28 cellular contexts compared by ENCODE assay signal in the genomic region with DNA sequence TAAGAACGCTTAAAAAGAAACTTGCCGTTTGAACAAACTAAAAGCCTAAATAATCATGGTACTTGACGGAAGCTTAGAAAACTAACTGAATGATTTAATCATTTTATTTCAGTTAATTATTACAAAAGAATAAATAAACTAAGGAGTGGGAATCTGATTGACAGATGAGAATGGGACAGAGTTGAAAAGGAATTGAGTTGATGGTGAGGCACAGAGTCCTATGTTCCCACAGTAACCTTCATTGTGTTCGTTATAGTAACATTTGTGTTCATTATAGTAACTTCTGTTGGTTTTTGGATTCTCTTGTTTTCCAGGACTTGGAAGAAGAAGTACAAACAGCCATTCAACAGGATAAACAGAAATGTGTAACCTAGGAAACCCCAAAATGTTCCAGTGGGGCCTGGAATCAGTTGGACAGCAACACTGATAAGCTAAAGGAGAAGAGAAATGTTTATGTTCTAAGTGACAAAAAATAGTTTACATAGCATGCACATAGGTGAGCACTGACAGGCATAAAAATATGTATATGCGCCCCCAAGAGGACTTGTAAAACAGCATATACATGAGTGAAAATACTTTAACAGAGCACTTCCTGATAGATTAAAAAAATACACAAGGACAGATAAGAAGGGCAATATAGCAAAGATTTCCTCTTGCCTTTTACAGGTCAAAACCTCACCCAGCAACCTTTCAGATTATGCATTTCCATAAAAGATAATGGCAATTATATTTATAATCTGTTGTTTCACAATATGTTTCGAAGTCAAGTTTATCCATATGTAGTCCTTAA.
DNase-seq lines count a peak whose midpoint lies in the region; ATAC-seq, FAIRE-seq and TF ChIP-seq lines count a peak whose summit lies in the region.
"Had no signal": no experiment of that assay in that cellular context is flagged by ENCODE, and none has a peak within 500 bp of the region (broad histone marks: within the 10 kb centered on the region; RNA-seq: fewer than 3 reads in every experiment).

No MANE protein-coding gene starts in this region.

- H3K36me3 Mint-ChIP-seq in astrocyte (ENCODE audit: low read depth, unreplicated experiment): no peaks in the 10 kb centered on the region

- H3K27ac ChIP-seq in A549 (no peak overlapping the region), astrocyte (ENCODE audit: low read depth, low read length) (no peak overlapping the region)
- H3K27ac ChIP-seq: BLaER1 treated with 17β-estradiol and CSF1 and Interleukin-3, amounts not matched to agents 10 nM and 100 nM had no signal

- H3K79me2 ChIP-seq in astrocyte (ENCODE audit: insufficient read depth, low read length): no peaks in the 10 kb centered on the region

- ATAC-seq in A549: no peak
- ATAC-seq in mucosa of descending colon: peak; percentile 91
- no peak for ATAC-seq in GM21825 (IDR thresholded peaks at IDR 0.05; ENCODE audit: unreplicated experiment)
- ATAC-seq: GM12878, HepG2, Panc1 had no signal

- H4K20me1 ChIP-seq in astrocyte (ENCODE audit: insufficient read depth, low read length): no peaks in the 10 kb centered on the region

- H3K9me3 ChIP-seq in A549 (no peaks in the 10 kb centered on the region), astrocyte (ENCODE audit: insufficient read depth, low read depth, low read length) (no peaks in the 10 kb centered on the region), mucosa of descending colon (no peaks in the 10 kb centered on the region)

- FAIRE-seq in A549 (lab: Jason Lieb, UNC) (peak; percentile 51), astrocyte (lab: Jason Lieb, UNC) (peak; percentile 82)
- FAIRE-seq: A204.1, GM12878, HepG2 had no signal

- no peak for TF ChIP-seq EP300 in A549 (IDR thresholded peaks at IDR 0.05)

- CTCF ChIA-PET in A549 (lab: Yijun Ruan, JAX): no interaction called here

- intact Hi-C loops in mucosa of descending colon (cut with DNase I, micrococcal nuclease): no loop called here

- no peak overlapping the region for H3K4me3 ChIP-seq in A549
- no peak overlapping the region for H3K4me3 ChIP-seq in astrocyte (ENCODE audit: insufficient read depth, low read depth, low read length)
- H3K4me3 ChIP-seq in mucosa of descending colon: no peak overlapping the region
- H3K4me3 ChIP-seq: BLaER1 treated with 17β-estradiol and CSF1 and Interleukin-3, amounts not matched to agents 10 nM and 100 nM; GM12878 had no signal

- no peaks in the 10 kb centered on the region for H3K9me3 Mint-ChIP-seq in astrocyte (ENCODE audit: unreplicated experiment)
- H3K9me3 Mint-ChIP-seq: CD4-positive, alpha-beta T cell had no signal

- H3K36me3 ChIP-seq in astrocyte (ENCODE audit: insufficient read depth, low read length): no peaks in the 10 kb centered on the region
- no peaks in the 10 kb centered on the region for H3K36me3 ChIP-seq in mucosa of descending colon (ENCODE audit: low read depth)
- H3K36me3 ChIP-seq: BLaER1 treated with 17β-estradiol and CSF1 and Interleukin-3, amounts not matched to agents 10 nM and 100 nM had no signal

- H3K9ac ChIP-seq in astrocyte (ENCODE audit: low read length): no peak overlapping the region
- H3K9ac ChIP-seq: BLaER1 treated with 17β-estradiol and CSF1 and Interleukin-3, amounts not matched to agents 10 nM and 100 nM had no signal

- H3K4me1 ChIP-seq in A549 (no peaks in the 10 kb centered on the region), astrocyte (ENCODE audit: insufficient read depth, low read length) (no peaks in the 10 kb centered on the region), mucosa of descending colon (ENCODE audit: low read depth) (no peaks in the 10 kb centered on the region)
- H3K4me1 ChIP-seq: BLaER1 treated with 17β-estradiol and CSF1 and Interleukin-3, amounts not matched to agents 10 nM and 100 nM had no signal

- no peak for TF ChIP-seq POLR2A in A549 (IDR thresholded peaks at IDR 0.05; ENCODE audit: low read length)

- no peak for DNase-seq in A549 (ENCODE audit: low read depth in 1 of 2, low spot score in 1 of 2)
- DNase-seq in astrocyte (ENCODE audit: low read depth): no peak
- DNase-seq in mucosa of descending colon: peak in 1 of 3 donors; percentile 5
- no peak for DNase-seq in SKM-1 (lab: John Stamatoyannopoulos, UW; ENCODE audit: unreplicated experiment)
- no peak for DNase-seq in NCI-H524 (lab: John Stamatoyannopoulos, UW)
- DNase-seq in NK-92 treated with Interleukin-12 subunit alpha and Interleukin-12 subunit beta, amount 100 ng/mL, for 24 hours (lab: John Stamatoyannopoulos, UW): no peak
- DNase-seq: AML-193; CD4-positive, alpha-beta T cell; DMS79; EL; GDM1; HCEC 1CT; Kasumi-1; MV-4-11; NCI-H1105; NCI-H1436 treated with DMSO at 0.1 percent for 48 hours; NCI-H187 treated with DMSO at 0.1 percent for 48 hours; NCI-H2107; NCI-H446; NCI-H526 treated with DMSO at 0.1 percent for 48 hours; SHP77 treated with DMSO at 0.1 percent for 48 hours had no signal

- no peak overlapping the region for H3K27ac Mint-ChIP-seq in astrocyte (ENCODE audit: unreplicated experiment)
- H3K27ac Mint-ChIP-seq: CD4-positive, alpha-beta T cell had no signal

- TF ChIP-seq CTCF in A549 (IDR thresholded peaks at IDR 0.05) (no peak), LNCAP (IDR thresholded peaks at IDR 0.05) (peak; percentile 14; the same call in 1 of the 2 replicates), astrocyte (IDR thresholded peaks at IDR 0.05; ENCODE audit: insufficient read depth, low read depth, low read length) (no peak), mucosa of descending colon (IDR thresholded peaks at IDR 0.05) (no peak)

- H3K4me2 ChIP-seq in A549 (no peak overlapping the region), astrocyte (ENCODE audit: low read length) (no peak overlapping the region)
- H3K4me2 ChIP-seq: BLaER1 treated with 17β-estradiol and CSF1 and Interleukin-3, amounts not matched to agents 10 nM and 100 nM had no signal

- H3K4me1 Mint-ChIP-seq in astrocyte (ENCODE audit: low read depth, unreplicated experiment): no peaks in the 10 kb centered on the region

- H3K27me3 Mint-ChIP-seq in astrocyte (ENCODE audit: low read depth, unreplicated experiment): no peaks in the 10 kb centered on the region
- H3K27me3 Mint-ChIP-seq: CD4-positive, alpha-beta T cell had no signal

- POLR2A ChIA-PET in A549 (lab: Yijun Ruan, JAX): no interaction called here

- H2AFZ ChIP-seq in astrocyte (ENCODE audit: low read depth, low read length): no peak overlapping the region

- WGBS in A549 (ENCODE audit: missing lambda C conversion rate): 14% methylated on average over 6 of the region's 6 CpGs

- no peak overlapping the region for H3K4me3 Mint-ChIP-seq in astrocyte (ENCODE audit: unreplicated experiment)
- H3K4me3 Mint-ChIP-seq: CD4-positive, alpha-beta T cell had no signal

- no peak for TF ChIP-seq RAD21 in A549 (conservative IDR thresholded peaks at IDR 0.05 in 1 of 2, IDR thresholded peaks at IDR 0.05 in 1 of 2)

- H3K27me3 ChIP-seq in astrocyte (ENCODE audit: insufficient read depth, low read length): no peaks in the 10 kb centered on the region

TF ChIP-seq in A549, 52 proteins besides CTCF, POLR2A, EP300 and RAD21:
- TF ChIP-seq, protein P1, sequence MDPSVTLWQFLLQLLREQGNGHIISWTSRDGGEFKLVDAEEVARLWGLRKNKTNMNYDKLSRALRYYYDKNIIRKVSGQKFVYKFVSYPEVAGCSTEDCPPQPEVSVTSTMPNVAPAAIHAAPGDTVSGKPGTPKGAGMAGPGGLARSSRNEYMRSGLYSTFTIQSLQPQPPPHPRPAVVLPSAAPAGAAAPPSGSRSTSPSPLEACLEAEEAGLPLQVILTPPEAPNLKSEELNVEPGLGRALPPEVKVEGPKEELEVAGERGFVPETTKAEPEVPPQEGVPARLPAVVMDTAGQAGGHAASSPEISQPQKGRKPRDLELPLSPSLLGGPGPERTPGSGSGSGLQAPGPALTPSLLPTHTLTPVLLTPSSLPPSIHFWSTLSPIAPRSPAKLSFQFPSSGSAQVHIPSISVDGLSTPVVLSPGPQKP (IDR thresholded peaks at IDR 0.05; ENCODE audit: low read depth, low read length): no peak
